20 cellular contexts compared by ENCODE assay signal in the genomic region with DNA sequence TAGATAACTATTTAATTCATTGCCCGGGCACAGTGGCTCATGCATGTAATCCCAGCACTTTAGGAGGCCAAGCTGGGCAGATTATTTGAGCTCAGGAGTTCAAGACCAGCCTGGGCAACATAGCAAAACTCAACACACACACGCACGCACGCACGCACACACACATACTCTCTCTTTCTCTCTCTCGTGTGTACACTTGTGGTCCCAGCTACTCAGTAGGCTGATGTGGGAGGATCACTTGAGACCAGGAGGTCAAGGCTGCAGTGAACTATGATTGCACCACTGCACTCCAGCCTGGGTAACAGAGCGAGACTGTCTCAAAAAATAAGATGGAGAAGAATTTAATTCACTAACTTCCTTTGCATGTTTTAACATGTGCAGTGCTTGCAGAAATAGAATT.
"Had no signal": no experiment of that assay in that cellular context is flagged by ENCODE, and none has a peak within 500 bp of the region (broad histone marks: within the 10 kb centered on the region; RNA-seq: fewer than 3 reads in every experiment).

No MANE protein-coding gene starts in this region.

- H3K4me3 ChIP-seq: body of pancreas, coronary artery, esophagus squamous epithelium, stomach, thoracic aorta had no signal

- H3K4me1 Mint-ChIP-seq: activated naive CD4-positive, alpha-beta T cell treated with anti-CD3 and anti-CD28 coated beads, Interleukin-2, amount 50 U/mL, for 24 hours had no signal

- H3K9me3 ChIP-seq: body of pancreas, esophagus squamous epithelium, SK-N-SH, stomach, thoracic aorta had no signal

- H3K27me3 Mint-ChIP-seq: activated naive CD4-positive, alpha-beta T cell treated with anti-CD3 and anti-CD28 coated beads, Interleukin-2, amount 50 U/mL, for 24 hours; activated T-cell treated with anti-CD3 and anti-CD28 coated beads, Interleukin-2, amount 50 U/mL, for 24 hours had no signal

- H3K4me1 ChIP-seq: body of pancreas had no signal

- ATAC-seq: body of pancreas, foreskin keratinocyte, left lobe of liver had no signal

- H3K9me3 Mint-ChIP-seq: activated naive CD4-positive, alpha-beta T cell treated with anti-CD3 and anti-CD28 coated beads, Interleukin-2, amount 50 U/mL, for 24 hours; activated T-cell treated with anti-CD3 and anti-CD28 coated beads, Interleukin-2, amount 50 U/mL, for 24 hours had no signal

- DNase-seq: activated CD4-positive, alpha-beta T cell treated with anti-CD3 and anti-CD28 coated beads, Interleukin-2, amount 50 U/mL, for 48 hours; activated effector memory CD4-positive, alpha-beta T cell treated with Interleukin-2 at 50 U/mL for 16 hours; activated T-cell treated with anti-CD3 and anti-CD28 coated beads, Interleukin-2, amount 50 U/mL, for 24 hours; amygdala; body of pancreas; caudate nucleus; esophagus squamous epithelium; foreskin keratinocyte; head of caudate nucleus; mammary epithelial cell; posterior cingulate gyrus; SK-N-SH; small intestine; stomach; T-helper 1 cell had no signal

- H3K27ac ChIP-seq: body of pancreas, coronary artery, esophagus squamous epithelium, foreskin keratinocyte, stomach, thoracic aorta, VCaP had no signal

- H3K4me3 Mint-ChIP-seq: activated naive CD4-positive, alpha-beta T cell treated with anti-CD3 and anti-CD28 coated beads, Interleukin-2, amount 50 U/mL, for 24 hours; activated T-cell treated with anti-CD3 and anti-CD28 coated beads, Interleukin-2, amount 50 U/mL, for 24 hours had no signal

- H3K27me3 ChIP-seq: body of pancreas, esophagus squamous epithelium, foreskin keratinocyte, stomach had no signal

- H3K27ac Mint-ChIP-seq: activated naive CD4-positive, alpha-beta T cell treated with anti-CD3 and anti-CD28 coated beads, Interleukin-2, amount 50 U/mL, for 24 hours; activated T-cell treated with anti-CD3 and anti-CD28 coated beads, Interleukin-2, amount 50 U/mL, for 24 hours had no signal
